In the genomic region with DNA sequence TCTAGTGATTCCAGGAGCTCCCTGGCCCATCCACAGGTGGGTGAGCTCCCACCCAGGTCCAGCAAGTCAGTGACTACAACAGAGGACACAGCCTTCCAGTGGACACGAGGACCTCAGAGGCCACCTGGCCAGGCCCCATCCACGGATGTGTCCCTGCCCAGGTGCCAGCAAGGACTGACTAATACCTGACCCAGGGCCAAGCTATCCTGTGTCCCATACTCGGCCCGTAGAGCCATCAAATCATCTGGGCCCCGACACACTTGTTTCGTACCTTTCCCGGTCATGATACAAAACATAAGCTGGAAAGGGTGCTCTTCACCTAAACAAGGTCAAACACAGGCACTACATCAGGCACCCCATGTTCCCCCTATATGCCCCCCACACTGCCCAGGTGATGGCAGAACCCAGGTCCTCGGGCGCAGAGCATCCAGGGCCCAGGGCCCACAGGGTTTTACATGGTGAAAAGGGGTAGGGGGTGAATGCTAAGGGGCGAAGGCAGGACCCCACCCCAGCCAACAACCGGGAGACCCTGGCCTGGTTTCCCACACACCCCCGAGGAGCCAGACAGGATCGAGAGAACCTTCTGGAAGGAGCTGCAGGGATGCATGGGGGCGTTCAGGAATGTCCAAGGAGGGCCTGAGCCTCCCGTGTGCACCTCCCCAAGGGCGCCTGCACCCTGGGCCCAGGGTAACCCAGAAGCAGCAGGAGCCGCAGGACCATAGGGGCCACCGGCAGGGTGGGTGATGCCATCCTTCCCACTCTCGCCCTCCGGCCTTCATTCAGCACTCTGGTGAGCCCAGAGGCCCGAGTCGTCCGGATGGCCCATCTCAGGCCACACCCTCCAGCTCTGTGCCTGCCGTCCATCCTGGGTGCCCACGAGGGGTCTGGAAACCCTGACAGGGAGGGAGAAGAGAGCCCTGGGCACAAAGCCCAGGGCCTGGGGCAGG, we compare ENCODE assay signal across 1 cellular context.
TF ChIP-seq lines count a peak whose summit lies in the region.

No MANE protein-coding gene starts in this region.

TF ChIP-seq in H1, 55 proteins besides CTCF, POLR2A, EP300 and RAD21 (continued from another document):
- TF ChIP-seq POLR2AphosphoS5 (IDR thresholded peaks at IDR 0.05; ENCODE audit: low read depth, low read length) = no peak
- TF ChIP-seq ATF3 (IDR thresholded peaks at IDR 0.05; ENCODE audit: insufficient read depth, low read depth, low read length) = no peak
- no peak for TF ChIP-seq BCL11A (IDR thresholded peaks at IDR 0.05; ENCODE audit: low read depth in 2 of 2, low read length in 2 of 2)
- TF ChIP-seq PHF8 (conservative IDR thresholded peaks at IDR 0.05; ENCODE audit: low read depth, low read length) = no peak
